In the genomic region with DNA sequence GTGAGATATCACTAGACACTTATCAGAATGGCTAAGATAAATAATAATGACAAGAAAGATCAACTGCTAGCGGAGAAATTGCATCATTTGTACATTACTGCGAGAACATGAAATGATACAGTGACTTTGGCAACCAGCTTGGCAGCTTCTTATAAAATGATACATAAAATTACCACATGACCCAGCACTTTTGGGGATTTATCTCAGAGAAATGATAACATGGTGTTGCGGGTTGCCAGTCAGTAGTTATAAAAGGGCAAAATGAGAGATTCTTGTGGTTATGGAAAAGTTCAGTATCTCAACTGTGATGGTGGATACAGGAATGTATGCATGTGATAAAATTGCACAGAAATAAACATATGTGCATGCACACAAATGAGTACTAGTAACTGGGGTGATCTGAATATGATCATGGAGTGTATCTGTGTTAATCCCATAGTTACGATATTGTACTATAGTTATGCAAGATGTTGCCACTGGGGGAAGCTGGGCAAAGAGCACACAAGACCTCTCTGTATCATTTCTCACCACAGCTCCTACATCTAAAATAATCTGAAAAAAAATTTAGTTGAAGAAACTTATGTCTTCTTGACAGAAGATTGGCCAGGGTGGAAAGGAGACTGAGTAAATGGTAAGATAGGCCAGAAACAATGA, we compare ENCODE assay signal across 20 cellular contexts.
"Had no signal": no experiment of that assay in that cellular context is flagged by ENCODE, and none has a peak within 500 bp of the region (broad histone marks: within the 10 kb centered on the region; RNA-seq: fewer than 3 reads in every experiment).

No MANE protein-coding gene starts in this region.

- H3K36me3 ChIP-seq: cardiac muscle cell, left lung, lower lobe of right lung, spleen, transverse colon had no signal

- H3K36me3 Mint-ChIP-seq: activated naive CD8-positive, alpha-beta T cell treated with anti-CD3 and anti-CD28 coated beads, Interleukin-2, amount 10 ng/mL, durations not matched to agents 7 days and 5 days; natural killer cell had no signal

- H3K4me3 Mint-ChIP-seq: activated CD4-positive, alpha-beta T cell treated with anti-CD3 and anti-CD28 coated beads for 36 hours; activated naive CD4-positive, alpha-beta T cell treated with anti-CD3 and anti-CD28 coated beads for 36 hours; activated naive CD8-positive, alpha-beta T cell treated with anti-CD3 and anti-CD28 coated beads, Interleukin-2, amount 10 ng/mL, durations not matched to agents 7 days and 5 days; activated T-helper 1 cell treated with anti-CD3 and anti-CD28 coated beads, Interleukin-12 subunit alpha, Interleukin-12 subunit beta, Interleukin-2, Interleukin-4 antibody, amounts not matched to agents 30 ng/mL and 10 ng/mL and 1 ng/mL, durations not matched to agents 14 hours and 24 hours and 36 hours; effector memory CD8-positive, alpha-beta T cell; natural killer cell had no signal

- H3K9me3 Mint-ChIP-seq: activated naive CD4-positive, alpha-beta T cell treated with anti-CD3 and anti-CD28 coated beads for 36 hours; activated naive CD8-positive, alpha-beta T cell treated with anti-CD3 and anti-CD28 coated beads, Interleukin-2, amount 10 ng/mL, durations not matched to agents 7 days and 5 days; activated T-helper 1 cell treated with anti-CD3 and anti-CD28 coated beads, Interleukin-12 subunit alpha, Interleukin-12 subunit beta, Interleukin-2, Interleukin-4 antibody, amounts not matched to agents 30 ng/mL and 10 ng/mL and 1 ng/mL, durations not matched to agents 14 hours and 24 hours and 36 hours; effector memory CD8-positive, alpha-beta T cell; natural killer cell had no signal

- H3K4me1 Mint-ChIP-seq: activated CD4-positive, alpha-beta T cell treated with anti-CD3 and anti-CD28 coated beads for 36 hours; activated naive CD8-positive, alpha-beta T cell treated with anti-CD3 and anti-CD28 coated beads, Interleukin-2, amount 10 ng/mL, durations not matched to agents 7 days and 5 days; natural killer cell had no signal

- H3K4me3 ChIP-seq: cardiac muscle cell, left lung, lower lobe of right lung, spleen, transverse colon had no signal

- H3K27ac Mint-ChIP-seq: activated CD4-positive, alpha-beta T cell treated with anti-CD3 and anti-CD28 coated beads for 36 hours; activated naive CD4-positive, alpha-beta T cell treated with anti-CD3 and anti-CD28 coated beads for 36 hours; activated naive CD8-positive, alpha-beta T cell treated with anti-CD3 and anti-CD28 coated beads, Interleukin-2, amount 10 ng/mL, durations not matched to agents 7 days and 5 days; activated T-helper 1 cell treated with anti-CD3 and anti-CD28 coated beads, Interleukin-12 subunit alpha, Interleukin-12 subunit beta, Interleukin-2, Interleukin-4 antibody, amounts not matched to agents 30 ng/mL and 10 ng/mL and 1 ng/mL, durations not matched to agents 14 hours and 24 hours and 36 hours; effector memory CD8-positive, alpha-beta T cell; natural killer cell had no signal

- ATAC-seq: activated CD4-positive, alpha-beta T cell treated with anti-CD3 and anti-CD28 coated beads for 36 hours; effector memory CD8-positive, alpha-beta T cell; left lung; lower lobe of right lung; natural killer cell; right cardiac atrium had no signal

- H3K4me1 ChIP-seq: left lung, lower lobe of right lung, spleen, transverse colon had no signal

- H3K27me3 ChIP-seq: cardiac muscle cell, left lung, spleen, transverse colon had no signal

- H3K27me3 Mint-ChIP-seq: effector memory CD8-positive, alpha-beta T cell had no signal

- H3K27ac ChIP-seq: cardiac muscle cell, left lung, lower lobe of right lung, spleen, transverse colon had no signal

- DNase-seq: activated CD4-positive, alpha-beta T cell treated with anti-CD3 and anti-CD28 coated beads for 36 hours; activated CD4-positive, CD25-positive, alpha-beta regulatory T cell; activated CD8-positive, alpha-beta memory T cell treated with anti-CD3 and anti-CD28 coated beads for 24 hours; activated effector memory CD4-positive, alpha-beta T cell treated with anti-CD3 and anti-CD28 coated beads, Interleukin-2, amount 50 U/mL, for 16 hours; activated naive CD4-positive, alpha-beta T cell treated with anti-CD3 and anti-CD28 coated beads for 36 hours; activated naive CD8-positive, alpha-beta T cell treated with anti-CD3 and anti-CD28 coated beads, Interleukin-2, amount 10 ng/mL, durations not matched to agents 7 days and 5 days; activated T-cell treated with anti-CD3 and anti-CD28 coated beads, Interleukin-2, amount 50 U/mL, for 1 hour; amygdala; cortex of kidney; effector memory CD8-positive, alpha-beta T cell; erythroblast; left lung; lower lobe of right lung; natural killer cell; right cardiac atrium; spleen; stimulated activated naive CD4-positive, alpha-beta T cell; transverse colon had no signal

- H3K9me3 ChIP-seq: left lung, lower lobe of right lung, spleen, transverse colon had no signal
